ENCODE assay signal across 19 cellular contexts in the genomic region with DNA sequence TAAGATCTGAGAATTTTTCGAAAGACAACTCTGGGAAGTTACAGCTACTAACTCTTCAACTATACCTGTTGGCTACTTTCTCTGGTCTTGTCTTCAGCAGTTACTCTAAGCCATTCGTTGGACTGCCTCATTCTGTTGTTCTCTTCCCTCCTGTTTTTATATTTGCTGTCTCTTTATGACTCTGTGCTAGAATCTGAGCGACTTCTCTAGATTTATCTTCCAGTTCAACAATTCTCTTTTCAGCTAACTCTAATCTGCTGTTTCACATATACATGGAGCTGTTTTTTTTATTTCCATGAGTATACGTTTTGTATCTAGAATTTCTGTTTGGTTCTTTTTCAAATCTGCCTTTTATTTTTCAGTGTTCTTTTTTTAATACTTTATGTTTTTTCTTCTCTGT.
"Had no signal": no experiment of that assay in that cellular context is flagged by ENCODE, and none has a peak within 500 bp of the region (broad histone marks: within the 10 kb centered on the region; RNA-seq: fewer than 3 reads in every experiment).

No MANE protein-coding gene starts in this region.

- H3K27me3 ChIP-seq: gastroesophageal sphincter, heart left ventricle, sigmoid colon had no signal

- DNase-seq: activated CD4-positive, alpha-beta T cell treated with anti-CD3 and anti-CD28 coated beads, Interleukin-2, amount 50 U/mL, for 4 hours; activated T-cell treated with anti-CD3 and anti-CD28 coated beads, Interleukin-2, amount 50 U/mL, for 24 hours; anterior cingulate cortex; caudate nucleus; heart left ventricle; left ventricle myocardium superior; mesendoderm; nucleus accumbens; sigmoid colon; stimulated activated CD4-positive, alpha-beta T cell treated with anti-CD3 and anti-CD28 coated beads, Interleukin-4, amount 100 ng/mL, for 24 hours; T-helper 2 cell; WERI-Rb-1 had no signal

- H3K27me3 Mint-ChIP-seq: activated T-cell treated with anti-CD3 and anti-CD28 coated beads, Interleukin-2, amount 50 U/mL, for 24 hours; brain had no signal

- H3K4me3 Mint-ChIP-seq: activated T-cell treated with anti-CD3 and anti-CD28 coated beads, Interleukin-2, amount 50 U/mL, for 24 hours; brain; nephron; stimulated activated effector memory CD8-positive, alpha-beta T cell treated with anti-CD3 and anti-CD28 coated beads, Interleukin-12 subunit alpha, Interleukin-12 subunit beta, amount 100 ng/mL, for 72 hours had no signal

- H3K4me3 ChIP-seq: gastroesophageal sphincter, heart left ventricle, sigmoid colon, thoracic aorta had no signal

- H3K27ac Mint-ChIP-seq: brain; nephron; stimulated activated effector memory CD8-positive, alpha-beta T cell treated with anti-CD3 and anti-CD28 coated beads, Interleukin-12 subunit alpha, Interleukin-12 subunit beta, amount 100 ng/mL, for 72 hours had no signal

- ATAC-seq: esophagus mucosa; gastroesophageal sphincter; heart left ventricle; left ventricle myocardium superior; stimulated activated effector memory CD8-positive, alpha-beta T cell treated with anti-CD3 and anti-CD28 coated beads, Interleukin-12 subunit alpha, Interleukin-12 subunit beta, amount 100 ng/mL, for 72 hours had no signal

- FAIRE-seq: colon had no signal

- H3K9me3 ChIP-seq: sigmoid colon, thoracic aorta had no signal

- H3K36me3 ChIP-seq: WERI-Rb-1 had no signal

- H3K27ac ChIP-seq: gastroesophageal sphincter, heart left ventricle, sigmoid colon, thoracic aorta, WERI-Rb-1 had no signal

- H3K4me1 ChIP-seq: gastroesophageal sphincter had no signal
